In the genomic region with DNA sequence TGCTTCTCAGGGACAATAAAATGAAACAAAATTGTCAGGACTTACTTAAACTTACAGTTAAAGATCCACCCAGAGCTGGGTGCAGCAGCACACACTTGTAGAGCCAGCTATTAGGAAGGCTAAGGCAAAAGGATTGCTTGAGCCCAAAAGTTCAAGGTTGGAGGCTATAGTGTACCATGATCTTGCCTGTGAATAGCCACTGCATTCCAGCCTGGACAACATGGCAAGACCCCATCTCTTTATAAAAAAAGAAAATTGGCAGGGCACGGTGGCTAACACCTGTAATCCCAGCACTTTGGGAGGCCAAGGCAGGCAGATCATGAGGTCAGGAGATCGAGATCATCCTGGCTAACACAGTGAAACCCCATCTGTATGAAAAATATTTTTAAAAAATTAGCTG, we compare ENCODE assay signal across 16 cellular contexts.
"Had no signal": no experiment of that assay in that cellular context is flagged by ENCODE, and none has a peak within 500 bp of the region (broad histone marks: within the 10 kb centered on the region; RNA-seq: fewer than 3 reads in every experiment).

No MANE protein-coding gene starts in this region.

- DNase-seq: activated CD4-positive, alpha-beta T cell treated with anti-CD3 and anti-CD28 coated beads, Interleukin-2, amount 10 ng/mL, durations not matched to agents 24 days and 14 days; activated CD4-positive, CD25-positive, alpha-beta regulatory T cell; activated CD8-positive, alpha-beta memory T cell treated with anti-CD3 and anti-CD28 coated beads, Interleukin-2, amount 50 U/mL, for 48 hours; activated naive CD4-positive, alpha-beta T cell; activated naive CD8-positive, alpha-beta T cell treated with anti-CD3 and anti-CD28 coated beads, Interleukin-2, amount 10 ng/mL, durations not matched to agents 7 days and 5 days; colonic mucosa; naive B cell; SIG-M5; stimulated activated CD4-positive, alpha-beta T cell treated with anti-CD3 and anti-CD28 coated beads, Interleukin-2, amount 100 ng/mL, for 48 hours; T-helper 17 cell; transverse colon had no signal

- H3K4me1 ChIP-seq: colonic mucosa had no signal

- ATAC-seq: stimulated activated memory B cell treated with anti-CD40 and anti-IgM and Interleukin-4, amounts not matched to agents 10 μg/mL and 1 μg/mL and 100 μg/mL, for 72 hours; T-helper 17 cell had no signal

- H3K27ac ChIP-seq: colonic mucosa, transverse colon had no signal

- H3K27me3 ChIP-seq: colonic mucosa, ovary, transverse colon had no signal

- H3K9me3 ChIP-seq: colonic mucosa, ovary, transverse colon had no signal

- H3K36me3 ChIP-seq: colonic mucosa, ovary, transverse colon had no signal

- H3K27me3 Mint-ChIP-seq: activated CD4-positive, alpha-beta T cell treated with anti-CD3 and anti-CD28 coated beads, Interleukin-2, amount 10 ng/mL, durations not matched to agents 24 days and 14 days; activated naive CD8-positive, alpha-beta T cell treated with anti-CD3 and anti-CD28 coated beads, Interleukin-2, amount 10 ng/mL, durations not matched to agents 7 days and 5 days; naive B cell; stimulated activated memory B cell treated with anti-CD40 and anti-IgM and Interleukin-4, amounts not matched to agents 10 μg/mL and 1 μg/mL and 100 μg/mL, for 72 hours; T-helper 17 cell had no signal

- H3K4me3 Mint-ChIP-seq: activated CD4-positive, alpha-beta T cell treated with anti-CD3 and anti-CD28 coated beads, Interleukin-2, amount 10 ng/mL, durations not matched to agents 24 days and 14 days; activated naive CD8-positive, alpha-beta T cell treated with anti-CD3 and anti-CD28 coated beads, Interleukin-2, amount 10 ng/mL, durations not matched to agents 7 days and 5 days; activated T-helper 1 cell treated with anti-CD3 and anti-CD28 coated beads, Interleukin-12 subunit alpha, Interleukin-12 subunit beta, Interleukin-2, Interleukin-4 antibody, amounts not matched to agents 30 ng/mL and 10 ng/mL and 1 ng/mL, durations not matched to agents 14 hours and 24 hours and 36 hours; naive B cell; stimulated activated memory B cell treated with anti-CD40 and anti-IgM and Interleukin-4, amounts not matched to agents 10 μg/mL and 1 μg/mL and 100 μg/mL, for 72 hours; T-helper 17 cell had no signal

- FAIRE-seq: endometrium, TTC549 had no signal

- H3K27ac Mint-ChIP-seq: activated CD4-positive, alpha-beta T cell treated with anti-CD3 and anti-CD28 coated beads, Interleukin-2, amount 10 ng/mL, durations not matched to agents 24 days and 14 days; activated naive CD8-positive, alpha-beta T cell treated with anti-CD3 and anti-CD28 coated beads, Interleukin-2, amount 10 ng/mL, durations not matched to agents 7 days and 5 days; activated T-helper 1 cell treated with anti-CD3 and anti-CD28 coated beads, Interleukin-12 subunit alpha, Interleukin-12 subunit beta, Interleukin-2, Interleukin-4 antibody, amounts not matched to agents 30 ng/mL and 10 ng/mL and 1 ng/mL, durations not matched to agents 14 hours and 24 hours and 36 hours; stimulated activated memory B cell treated with anti-CD40 and anti-IgM and Interleukin-4, amounts not matched to agents 10 μg/mL and 1 μg/mL and 100 μg/mL, for 72 hours had no signal

- H3K9me3 Mint-ChIP-seq: activated naive CD8-positive, alpha-beta T cell treated with anti-CD3 and anti-CD28 coated beads, Interleukin-2, amount 10 ng/mL, durations not matched to agents 7 days and 5 days; activated T-helper 1 cell treated with anti-CD3 and anti-CD28 coated beads, Interleukin-12 subunit alpha, Interleukin-12 subunit beta, Interleukin-2, Interleukin-4 antibody, amounts not matched to agents 30 ng/mL and 10 ng/mL and 1 ng/mL, durations not matched to agents 14 hours and 24 hours and 36 hours; stimulated activated memory B cell treated with anti-CD40 and anti-IgM and Interleukin-4, amounts not matched to agents 10 μg/mL and 1 μg/mL and 100 μg/mL, for 72 hours had no signal

- H3K4me3 ChIP-seq: colonic mucosa, ovary, transverse colon had no signal
